21 cellular contexts compared by ENCODE assay signal in the genomic region with DNA sequence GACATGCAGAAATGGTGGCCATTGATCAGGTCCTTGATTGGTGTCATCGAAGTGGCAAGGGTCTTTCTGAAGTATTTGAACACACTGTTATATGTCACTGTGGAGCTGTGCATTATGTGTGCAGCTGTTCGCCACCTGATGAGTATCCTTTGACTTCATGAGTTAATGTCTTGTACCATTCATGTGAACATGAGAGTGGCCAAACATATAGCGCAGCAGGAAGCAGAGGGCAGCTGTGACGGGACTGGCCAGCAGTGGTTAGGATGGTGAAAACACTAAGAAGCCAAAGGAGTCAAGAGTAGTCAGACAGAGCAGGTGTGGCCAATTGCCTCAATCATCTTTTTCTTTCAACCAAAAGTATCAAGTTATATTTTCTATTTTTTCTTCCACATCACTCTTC.
DNase-seq lines count a peak whose midpoint lies in the region; ATAC-seq and TF ChIP-seq lines count a peak whose summit lies in the region.
"Had no signal": no experiment of that assay in that cellular context is flagged by ENCODE, and none has a peak within 500 bp of the region (broad histone marks: within the 10 kb centered on the region; RNA-seq: fewer than 3 reads in every experiment).

No MANE protein-coding gene starts in this region.

- H3K4me3 Mint-ChIP-seq in Calu3 (ENCODE audit: low read depth, unreplicated experiment): no peak overlapping the region
- H3K4me3 Mint-ChIP-seq: IgD-negative memory B cell had no signal

- no peak overlapping the region for H3K27ac Mint-ChIP-seq in Calu3 (ENCODE audit: unreplicated experiment)
- H3K27ac Mint-ChIP-seq: IgD-negative memory B cell had no signal

- H3K27ac ChIP-seq in SJCRH30 (peak overlapping the region; percentile 79), thymus (ENCODE audit: low read depth) (peak overlapping the region; percentile 4)
- H3K27ac ChIP-seq: KMS-11, Peyer's patch had no signal

- no peak for TF ChIP-seq CTCF in Calu3 (IDR thresholded peaks at IDR 0.05; ENCODE audit: unreplicated experiment)

- no peaks in the 10 kb centered on the region for H3K36me3 ChIP-seq in SJCRH30
- no peaks in the 10 kb centered on the region for H3K36me3 ChIP-seq in thymus (ENCODE audit: control insufficient read depth, insufficient read depth)
- H3K36me3 ChIP-seq: Peyer's patch had no signal

- DNase-seq in NCI-H345 (lab: John Stamatoyannopoulos, UW) (peak; percentile 18), NCI-H345 treated with DMSO at 0.1 percent for 48 hours (lab: John Stamatoyannopoulos, UW; ENCODE audit: unreplicated experiment) (no peak), NCI-H1930 (lab: John Stamatoyannopoulos, UW) (peak; percentile 60 to 79), SJCRH30 (peak; percentile 71 to 85), Calu3 (no peak), A172 (ENCODE audit: low spot score) (no peak)
- DNase-seq: 8988T, DMS153, DND-41, H7, MM.1S, NCI-H1417 treated with DMSO at 0.1 percent for 48 hours, NCI-H187 treated with DMSO at 0.1 percent for 48 hours, NCI-H524, OCI-M1, Peyer's patch had no signal

- ATAC-seq in HG02610 (IDR thresholded peaks at IDR 0.05; ENCODE audit: unreplicated experiment): no peak
- ATAC-seq: SK-N-SH treated with all-trans-retinoic acid at 6 μM for 48 hours had no signal

- H3K4me3 ChIP-seq in SJCRH30 (no peak overlapping the region), thymus (ENCODE audit: low read length) (no peak overlapping the region)
- H3K4me3 ChIP-seq: Peyer's patch had no signal

- intact Hi-C loops in Calu3 (cut with micrococcal nuclease; ENCODE audit: unreplicated experiment): no loop called here

- H3K36me3 Mint-ChIP-seq in Calu3 (ENCODE audit: insufficient read depth, unreplicated experiment): no peaks in the 10 kb centered on the region

- H3K27me3 Mint-ChIP-seq in Calu3 (ENCODE audit: unreplicated experiment): no peaks in the 10 kb centered on the region

- H3K4me1 Mint-ChIP-seq in Calu3 (ENCODE audit: low read depth, unreplicated experiment): peaks cover 12% of the 10 kb centered on the region

- H3K9me3 Mint-ChIP-seq in Calu3 (ENCODE audit: low read depth, unreplicated experiment): no peaks in the 10 kb centered on the region

- CTCF ChIA-PET in Calu3 (lab: Charles Lee): no interaction called here

- WGBS in thymus: 98% methylated on average over 4 of the region's 4 CpGs

- H3K27me3 ChIP-seq in SJCRH30: no peaks in the 10 kb centered on the region
- no peaks in the 10 kb centered on the region for H3K27me3 ChIP-seq in thymus (ENCODE audit: control insufficient read depth, insufficient read depth)
- H3K27me3 ChIP-seq: Peyer's patch had no signal

- BruUV-seq in Calu3 (replicated peaks; lab: Mats Ljungman, UMichigan): no TSS peak

- H3K9me3 ChIP-seq in SJCRH30 (replicated peaks) (peaks cover 3% of the 10 kb centered on the region; the same call in 1 of the 2 replicates), thymus (ENCODE audit: control insufficient read depth) (no peaks in the 10 kb centered on the region)
- H3K9me3 ChIP-seq: Peyer's patch had no signal

- H3K4me1 ChIP-seq in SJCRH30: peaks cover 35% of the 10 kb centered on the region
- H3K4me1 ChIP-seq in thymus (ENCODE audit: control insufficient read depth, insufficient read depth, low read length): no peaks in the 10 kb centered on the region
- H3K4me1 ChIP-seq: Peyer's patch had no signal

Comparison
In these comparisons a context has a peak if more than half of its experiments do, and no peak if none do; other contexts are left out.
1. DNase-seq: peak in NCI-H345 (single experiment), NCI-H1930 (2 of 2) and SJCRH30 (2 of 2); none in NCI-H345 treated with DMSO at 0.1 percent for 48 hours (single experiment), Calu3 (single experiment) and A172 (single experiment).